8 cellular contexts compared by ENCODE assay signal in genomic region chr5:132437604-132438275, GRCh38. TPM values are rescaled to one million over a fixed set of nuclear protein-coding genes. Genes with fewer than 3 reads are reported as not detected.
DNase-seq lines count a peak whose midpoint lies in the region; ATAC-seq and TF ChIP-seq lines count a peak whose summit lies in the region.

No MANE protein-coding gene starts in this region.

- peak overlapping the region; percentile 76 for H3K27ac ChIP-seq in psoas muscle

- H3K4me1 Mint-ChIP-seq in activated CD8-positive, alpha-beta memory T cell treated with anti-CD3 and anti-CD28 coated beads, Interleukin-2, amount 10 ng/mL, durations not matched to agents 7 days and 5 days: peaks cover 81% of the 10 kb centered on the region

- no peaks in the 10 kb centered on the region for H3K27me3 Mint-ChIP-seq in activated CD8-positive, alpha-beta memory T cell treated with anti-CD3 and anti-CD28 coated beads, Interleukin-2, amount 10 ng/mL, durations not matched to agents 7 days and 5 days

- DNase-seq in GM04503 (ENCODE audit: low read depth) (peak; percentile 80), LHCN-M2 (ENCODE audit: low read depth) (peak; percentile 77), fibroblast of the conjunctiva (ENCODE audit: low read depth) (peak; percentile 86), psoas muscle (peak; percentile 79 to 84), putamen (ENCODE audit: low spot score) (no peak), pons (ENCODE audit: low spot score) (no peak)
- peak; percentile 86 for DNase-seq in activated CD8-positive, alpha-beta memory T cell treated with anti-CD3 and anti-CD28 coated beads, Interleukin-2, amount 10 ng/mL, durations not matched to agents 7 days and 5 days

- CTCF ChIA-PET in activated CD8-positive, alpha-beta memory T cell treated with anti-CD3 and anti-CD28 coated beads, Interleukin-2, amount 10 ng/mL, durations not matched to agents 7 days and 5 days (lab: Charles Lee): interaction anchor here (0.9 to 7.4 kb wide), 10 partner anchors 10 to 63 kb away, joined by 3 to 71 read pairs (median 6); no protein-coding TSS in a partner anchor

- intact Hi-C loops in psoas muscle (cut with DNase I): loop anchor here in 1 of 2 donors (5.0 kb wide), 1 partner anchor 220 kb away; no protein-coding TSS in a partner anchor

- no peak overlapping the region for H3K4me3 ChIP-seq in psoas muscle

- H3K4me1 ChIP-seq in psoas muscle: peaks cover 65% of the 10 kb centered on the region

- no peaks in the 10 kb centered on the region for H3K27me3 ChIP-seq in psoas muscle (ENCODE audit: insufficient read depth in 3 of 3, low read length in 2 of 3)

- peak overlapping the region; percentile 86 for H3K27ac Mint-ChIP-seq in activated CD8-positive, alpha-beta memory T cell treated with anti-CD3 and anti-CD28 coated beads, Interleukin-2, amount 10 ng/mL, durations not matched to agents 7 days and 5 days

- WGBS in psoas muscle, 3 donors: 67 to 79% (median 73%) methylated on average over 3 of the region's 3 CpGs

- H3K36me3 ChIP-seq in psoas muscle (ENCODE audit: insufficient read depth in 1 of 2, low read depth in 1 of 2): no peaks in the 10 kb centered on the region

- ATAC-seq in GM21737 (IDR thresholded peaks at IDR 0.05; ENCODE audit: unreplicated experiment): peak; percentile 92
- ATAC-seq in activated CD8-positive, alpha-beta memory T cell treated with anti-CD3 and anti-CD28 coated beads, Interleukin-2, amount 10 ng/mL, durations not matched to agents 7 days and 5 days: peak; percentile 96
- ATAC-seq in psoas muscle: peak in 2 of 4 donors; percentile 15 to 39

- H3K9me3 ChIP-seq in psoas muscle: no peaks in the 10 kb centered on the region

- peaks cover 49% of the 10 kb centered on the region for H3K36me3 Mint-ChIP-seq in activated CD8-positive, alpha-beta memory T cell treated with anti-CD3 and anti-CD28 coated beads, Interleukin-2, amount 10 ng/mL, durations not matched to agents 7 days and 5 days

- TF ChIP-seq CTCF in psoas muscle (IDR thresholded peaks at IDR 0.05): no peak

- H3K4me3 Mint-ChIP-seq in activated CD8-positive, alpha-beta memory T cell treated with anti-CD3 and anti-CD28 coated beads, Interleukin-2, amount 10 ng/mL, durations not matched to agents 7 days and 5 days: peak overlapping the region; percentile 43

- no peaks in the 10 kb centered on the region for H3K9me3 Mint-ChIP-seq in activated CD8-positive, alpha-beta memory T cell treated with anti-CD3 and anti-CD28 coated beads, Interleukin-2, amount 10 ng/mL, durations not matched to agents 7 days and 5 days (ENCODE audit: low read depth)

RNA-seq across cellular contexts. Expression of gene IRF1, which starts 52.8 kb away (rescaled TPM):
- 17.8 and 20.3 TPM in 2 replicates for total RNA-seq in LHCN-M2 (2014; rRNA removed)
- polyA plus RNA-seq in LHCN-M2 (2012): 18.0 TPM
- total RNA-seq in activated CD8-positive, alpha-beta memory T cell treated with anti-CD3 and anti-CD28 coated beads, Interleukin-2, amount 10 ng/mL, durations not matched to agents 7 days and 5 days: 100 to 1,000 TPM; 205 to 223 TPM
- 10 to 100 TPM in 3 of 4 donors, 1 to 10 TPM in 1; 5.5 to 18.8 (median 13.7) TPM for total RNA-seq in psoas muscle
- 10 to 100 TPM in 1 of 3 donors, 1 to 10 TPM in 2; 4.7 to 11.8 (median 4.9) TPM for polyA plus RNA-seq in psoas muscle

Comparison
In these comparisons a context has a peak if more than half of its experiments do, and no peak if none do; other contexts are left out.
1. DNase-seq: peak in GM04503 (single experiment), LHCN-M2 (single experiment), activated CD8-positive, alpha-beta memory T cell treated with anti-CD3 and anti-CD28 coated beads, Interleukin-2, amount 10 ng/mL, durations not matched to agents 7 days and 5 days (single experiment), fibroblast of the conjunctiva (single experiment) and psoas muscle (2 of 2); none in putamen (single experiment) and pons (single experiment).